ENCODE assay signal across 9 cellular contexts in the genomic region with DNA sequence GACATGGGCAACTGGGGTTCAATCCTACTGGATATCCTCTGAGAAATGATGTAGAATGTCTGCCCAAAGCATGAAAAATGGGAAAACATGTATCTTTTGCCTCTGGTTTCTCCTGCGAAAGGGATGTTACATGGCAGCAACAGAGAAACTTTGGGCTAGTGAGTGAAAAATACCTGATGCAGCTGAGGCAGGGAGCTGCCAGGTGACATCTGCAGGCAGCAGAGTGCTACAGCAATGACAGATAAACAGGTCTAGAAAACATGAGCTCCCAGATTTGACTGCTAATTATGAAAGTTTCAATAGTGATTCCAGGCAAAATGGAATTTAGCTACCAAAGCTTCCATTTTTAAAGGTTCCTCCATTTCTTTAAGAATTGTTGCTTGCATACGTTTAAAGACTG. TPM values are rescaled to one million over a fixed set of nuclear protein-coding genes. Genes with fewer than 3 reads are reported as not detected.
DNase-seq lines count a peak whose midpoint lies in the region; ATAC-seq, FAIRE-seq and TF ChIP-seq lines count a peak whose summit lies in the region.
"Had no signal": no experiment of that assay in that cellular context is flagged by ENCODE, and none has a peak within 500 bp of the region (broad histone marks: within the 10 kb centered on the region; RNA-seq: fewer than 3 reads in every experiment).

No MANE protein-coding gene starts in this region.

- H3K4me3 ChIP-seq in DOHH2 (ENCODE audit: low read length) (no peak overlapping the region), astrocyte (ENCODE audit: insufficient read depth, low read depth, low read length) (no peak overlapping the region), mucosa of descending colon (no peak overlapping the region), uterus (no peak overlapping the region)
- H3K4me3 ChIP-seq: thoracic aorta had no signal

- no peak overlapping the region for H2AFZ ChIP-seq in astrocyte (ENCODE audit: low read depth, low read length)

- H4K20me1 ChIP-seq in DOHH2 (ENCODE audit: control insufficient read depth, insufficient read depth, low read depth, low read length), result no peaks in the 10 kb centered on the region
- H4K20me1 ChIP-seq in astrocyte (ENCODE audit: insufficient read depth, low read length), result no peaks in the 10 kb centered on the region

- H3K9me3 ChIP-seq in DOHH2 (ENCODE audit: control insufficient read depth, insufficient read depth, low read length) (no peaks in the 10 kb centered on the region), astrocyte (ENCODE audit: insufficient read depth, low read depth, low read length) (no peaks in the 10 kb centered on the region), mucosa of descending colon (no peaks in the 10 kb centered on the region), uterus (no peaks in the 10 kb centered on the region)
- H3K9me3 ChIP-seq: thoracic aorta had no signal

- no peaks in the 10 kb centered on the region for H3K9me3 Mint-ChIP-seq in astrocyte (ENCODE audit: unreplicated experiment)

- H3K27ac Mint-ChIP-seq in astrocyte (ENCODE audit: unreplicated experiment), result no peak overlapping the region

- FAIRE-seq in astrocyte (lab: Jason Lieb, UNC), result no peak

- no peaks in the 10 kb centered on the region for H3K36me3 Mint-ChIP-seq in astrocyte (ENCODE audit: low read depth, unreplicated experiment)

- H3K4me1 ChIP-seq in DOHH2 (ENCODE audit: control insufficient read depth, low read length) (no peaks in the 10 kb centered on the region), astrocyte (ENCODE audit: insufficient read depth, low read length) (peaks cover 8% of the 10 kb centered on the region), mucosa of descending colon (ENCODE audit: low read depth) (no peaks in the 10 kb centered on the region), uterus (peaks cover 0 to under 1% of the 10 kb centered on the region in 2 donors)

- peak; percentile 25 for ATAC-seq in mucosa of descending colon

- intact Hi-C loops in mucosa of descending colon (cut with DNase I, micrococcal nuclease) (loop anchor here in 1 of 2 donors (10.0 kb wide), 1 partner anchor 170 kb away; a partner anchor contains a TSS), uterus (cut with DNase I; ENCODE audit: low total_unique reads) (no loop called here)

- H3K79me2 ChIP-seq in DOHH2 (ENCODE audit: control insufficient read depth, low read length) (no peaks in the 10 kb centered on the region), astrocyte (ENCODE audit: insufficient read depth, low read length) (no peaks in the 10 kb centered on the region)

- H3K4me2 ChIP-seq in DOHH2 (ENCODE audit: low read length) (no peak overlapping the region), astrocyte (ENCODE audit: low read length) (no peak overlapping the region)

- no peak overlapping the region for H3K4me3 Mint-ChIP-seq in astrocyte (ENCODE audit: unreplicated experiment)

- H3K27me3 Mint-ChIP-seq in astrocyte (ENCODE audit: low read depth, unreplicated experiment), result no peaks in the 10 kb centered on the region

- H3F3A ChIP-seq in DOHH2 (ENCODE audit: control insufficient read depth, insufficient read depth), result no peaks in the 10 kb centered on the region

- H3K36me3 ChIP-seq in DOHH2 (ENCODE audit: control insufficient read depth, low read length), result no peaks in the 10 kb centered on the region
- no peaks in the 10 kb centered on the region for H3K36me3 ChIP-seq in astrocyte (ENCODE audit: insufficient read depth, low read length)
- H3K36me3 ChIP-seq in mucosa of descending colon (ENCODE audit: low read depth), result no peaks in the 10 kb centered on the region
- H3K36me3 ChIP-seq in uterus, result no peaks in the 10 kb centered on the region
- H3K36me3 ChIP-seq: thoracic aorta had no signal

- H3K27ac ChIP-seq in DOHH2 (ENCODE audit: low read depth, low read length) (no peak overlapping the region), astrocyte (ENCODE audit: low read depth, low read length) (no peak overlapping the region), uterus (no peak overlapping the region)
- H3K27ac ChIP-seq: thoracic aorta had no signal

- H3K27me3 ChIP-seq in DOHH2 (ENCODE audit: control insufficient read depth, low read length) (no peaks in the 10 kb centered on the region), astrocyte (ENCODE audit: insufficient read depth, low read length) (peaks cover 6% of the 10 kb centered on the region), uterus (peaks cover 0 to 7% of the 10 kb centered on the region in 2 donors)

- peak; percentile 34 for TF ChIP-seq CTCF in DOHH2 (IDR thresholded peaks at IDR 0.05; ENCODE audit: low read depth, low read length, poor library complexity, severe bottlenecking)
- TF ChIP-seq CTCF in astrocyte (IDR thresholded peaks at IDR 0.05; ENCODE audit: insufficient read depth, low read depth, low read length), result peak; percentile 26
- no peak for TF ChIP-seq CTCF in mucosa of descending colon (IDR thresholded peaks at IDR 0.05)
- TF ChIP-seq CTCF in uterus (IDR thresholded peaks at IDR 0.05), result no peak

- no peak overlapping the region for H3K9ac ChIP-seq in astrocyte (ENCODE audit: low read length)

- H3K9me2 ChIP-seq in DOHH2 (replicated peaks; ENCODE audit: control insufficient read depth, low read length), result no peaks in the 10 kb centered on the region

- DNase-seq in HPDE6-E6E7 (ENCODE audit: extremely low spot score), result peak; percentile 39
- no peak for DNase-seq in astrocyte (ENCODE audit: low read depth)
- DNase-seq in mucosa of descending colon, result peak in 1 of 3 donors; percentile 38
- no peak for DNase-seq in stimulated activated CD4-positive, alpha-beta T cell treated with anti-CD3 and anti-CD28 coated beads, Interleukin-12 subunit alpha, Interleukin-12 subunit beta, amount 100 ng/mL, for 4 hours
- DNase-seq in activated naive CD4-positive, alpha-beta T cell treated with Interleukin-2 at 50 U/mL for 16 hours, result no peak
- DNase-seq in uterus, result no peak
- no peak for DNase-seq in activated CD4-positive, CD25-positive, alpha-beta regulatory T cell (lab: John Stamatoyannopoulos, UW)

- H3K4me1 Mint-ChIP-seq in astrocyte (ENCODE audit: low read depth, unreplicated experiment), result peaks cover 31% of the 10 kb centered on the region

- no peak for TF ChIP-seq POLR2A in uterus (IDR thresholded peaks at IDR 0.05)

RNA-seq across cellular contexts. Expression of a gene that starts 4.8 kb away (rescaled TPM):
- total RNA-seq in astrocyte, result 8.5 and 11.4 TPM in 2 replicates
- 10 to 100 TPM in 1 of 3 donors, 1 to 10 TPM in 2; 3.0 to 21.7 (median 3.2) TPM for total RNA-seq in mucosa of descending colon
- 1 to 10 TPM in 2 of 4 donors, not detected in 2; 1.4 to 2.6 TPM for total RNA-seq in uterus

RNA-seq across cellular contexts. Expression of a gene that starts 11.3 kb away (rescaled TPM):
- not detected in 2 replicates for total RNA-seq in astrocyte
- not detected for total RNA-seq in mucosa of descending colon
- total RNA-seq in uterus, result not detected
- total RNA-seq: thoracic aorta had no signal

RNA-seq across cellular contexts. Expression of a gene that starts 27.9 kb away (rescaled TPM):
- 16.7 and 18.5 TPM in 2 replicates for total RNA-seq in astrocyte
- total RNA-seq in mucosa of descending colon, result under 1 TPM in 2 of 3 donors, not detected in 1; 0.19 to 0.22 TPM
- 1 to 10 TPM in 1 of 4 donors, under 1 TPM in 1, not detected in 2; 0.28 to 4.1 TPM for total RNA-seq in uterus
- total RNA-seq: thoracic aorta had no signal

Comparison
In these comparisons a context has a peak if more than half of its experiments do, and no peak if none do; other contexts are left out.
1. CTCF ChIP-seq: peak in DOHH2 (single experiment) and astrocyte (single experiment); none in mucosa of descending colon (single experiment) and uterus (0 of 4).